16 cellular contexts compared by ENCODE assay signal in the genomic region with DNA sequence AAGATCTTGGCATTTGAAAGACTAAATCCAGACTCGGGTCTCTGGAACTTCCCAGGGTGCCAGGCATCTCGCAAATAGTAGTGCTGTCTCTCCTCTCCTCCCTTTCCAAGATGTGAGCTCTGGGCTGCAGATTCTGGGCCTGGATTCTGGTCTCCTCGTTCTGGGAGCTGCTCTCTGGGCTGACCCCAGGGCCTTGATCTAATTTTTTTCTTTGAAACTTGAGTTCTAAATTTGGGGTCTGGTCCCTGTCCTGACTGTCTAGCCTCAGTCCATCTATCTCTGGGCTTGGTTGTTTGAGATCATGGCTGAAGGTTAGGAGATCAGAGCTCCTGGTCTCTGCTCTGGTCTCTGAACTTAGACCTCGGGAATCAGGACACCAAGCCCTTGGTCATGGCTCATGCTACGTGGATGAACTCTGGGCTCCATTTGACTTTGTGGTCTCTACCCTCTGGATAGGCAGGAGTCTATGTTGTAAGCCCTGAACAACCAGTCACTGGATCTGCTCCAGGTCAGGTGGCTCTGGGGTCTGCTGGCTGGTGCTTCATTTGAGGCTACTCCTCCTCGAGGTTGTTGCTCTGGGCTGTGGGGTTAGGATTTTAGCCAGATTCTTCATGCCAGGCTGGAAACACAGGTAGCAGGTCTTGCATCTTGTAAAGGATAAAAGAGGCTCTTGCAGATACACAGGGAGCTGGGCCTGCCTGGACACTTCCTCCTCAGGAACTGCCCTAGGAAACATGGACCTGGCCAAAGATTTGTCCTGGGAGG. TPM values are rescaled to one million over a fixed set of nuclear protein-coding genes. Genes with fewer than 3 reads are reported as not detected.
DNase-seq lines count a peak whose midpoint lies in the region; ATAC-seq and TF ChIP-seq lines count a peak whose summit lies in the region.
"Had no signal": no experiment of that assay in that cellular context is flagged by ENCODE, and none has a peak within 500 bp of the region (broad histone marks: within the 10 kb centered on the region; RNA-seq: fewer than 3 reads in every experiment).

No MANE protein-coding gene starts in this region.

- H3K27me3 ChIP-seq in PC-9 (ENCODE audit: insufficient read depth, low read depth), result no peaks in the 10 kb centered on the region
- no peaks in the 10 kb centered on the region for H3K27me3 ChIP-seq in Karpas-422 (ENCODE audit: low read length)
- H3K27me3 ChIP-seq: upper lobe of left lung had no signal

- H4K20me1 ChIP-seq in PC-9 (ENCODE audit: insufficient read depth) (no peaks in the 10 kb centered on the region), Karpas-422 (ENCODE audit: insufficient read depth, low read depth, low read length) (no peaks in the 10 kb centered on the region)

- BruUV-seq in PC-9 (replicated peaks; lab: Mats Ljungman, UMichigan), result no TSS peak

- H3K79me2 ChIP-seq in PC-9 (ENCODE audit: low read depth), result no peaks in the 10 kb centered on the region
- no peaks in the 10 kb centered on the region for H3K79me2 ChIP-seq in Karpas-422 (ENCODE audit: low read length)

- no peaks in the 10 kb centered on the region for H3K9me3 ChIP-seq in PC-9 (ENCODE audit: insufficient read depth, low read depth)
- no peaks in the 10 kb centered on the region for H3K9me3 ChIP-seq in Karpas-422 (ENCODE audit: low read length)
- H3K9me3 ChIP-seq: lower lobe of right lung, upper lobe of left lung had no signal

- no peak overlapping the region for H3K4me2 ChIP-seq in PC-9
- H3K4me2 ChIP-seq in Karpas-422 (ENCODE audit: low read depth, low read length, poor library complexity, severe bottlenecking), result no peak overlapping the region

- CTCF ChIA-PET in PC-9 (lab: Charles Lee), result interaction anchor here (0.6 to 1.5 kb wide), 4 partner anchors 40 to 538 kb away, joined by 3 to 4 read pairs (median 3); no protein-coding TSS in a partner anchor

- H3K36me3 ChIP-seq in PC-9 (ENCODE audit: low read depth) (no peaks in the 10 kb centered on the region), Karpas-422 (ENCODE audit: insufficient read depth, low read length) (no peaks in the 10 kb centered on the region)
- H3K36me3 ChIP-seq: lower lobe of right lung, upper lobe of left lung had no signal

- in situ Hi-C loops in Caki2 (cut with HindIII; ENCODE audit: low pct_unique_long_range_greater_than_20kb, low sequenced_read_pairs), result no loop called here

- peak; percentile 27 for ATAC-seq in GM19452 (IDR thresholded peaks at IDR 0.05; ENCODE audit: unreplicated experiment)
- ATAC-seq in HG02759 (IDR thresholded peaks at IDR 0.05; ENCODE audit: unreplicated experiment), result peak; percentile 21

- intact Hi-C loops in PC-9 (cut with micrococcal nuclease; ENCODE audit: unreplicated experiment), result loop anchor here (1.0 to 5.0 kb wide), 3 partner anchors 136 to 472 kb away; no protein-coding TSS in a partner anchor

- H3K27ac ChIP-seq in PC-9 (no peak overlapping the region), Karpas-422 (ENCODE audit: low read length) (no peak overlapping the region)
- H3K27ac ChIP-seq: lower lobe of right lung, upper lobe of left lung had no signal

- H3K9ac ChIP-seq in Karpas-422 (ENCODE audit: low read length), result no peak overlapping the region

- POLR2A ChIA-PET in PC-9 (lab: Charles Lee; ENCODE audit: unreplicated experiment), result no interaction called here

- DNase-seq in Caki2 (ENCODE audit: low read depth), result peak; percentile 6
- DNase-seq in PC-9, result no peak
- no peak for DNase-seq in NAMALWA (ENCODE audit: low spot score)
- no peak for DNase-seq in HK-2 (ENCODE audit: unreplicated experiment)
- DNase-seq in Karpas-422, result no peak
- DNase-seq in activated effector memory CD4-positive, alpha-beta T cell treated with Interleukin-2 at 50 U/mL for 16 hours, result no peak
- DNase-seq: effector CD4-positive, alpha-beta T cell; NCI-H1048 had no signal

- H3K4me3 ChIP-seq in PC-9, result no peak overlapping the region
- H3K4me3 ChIP-seq in Karpas-422 (ENCODE audit: low read length), result no peak overlapping the region
- H3K4me3 ChIP-seq: lower lobe of right lung, upper lobe of left lung had no signal

- peak; percentile 42; the same call in 1 of the 2 replicates for TF ChIP-seq CTCF in PC-9 (conservative IDR thresholded peaks at IDR 0.05)

- H3K4me1 ChIP-seq in PC-9 (replicated peaks; ENCODE audit: insufficient read depth) (no peaks in the 10 kb centered on the region), Karpas-422 (ENCODE audit: low read length) (no peaks in the 10 kb centered on the region)
- H3K4me1 ChIP-seq: lower lobe of right lung had no signal

- H3K9me2 ChIP-seq in PC-9 (ENCODE audit: insufficient read depth) (no peaks in the 10 kb centered on the region), Karpas-422 (replicated peaks; ENCODE audit: insufficient read depth, low read length) (no peaks in the 10 kb centered on the region)

- no peaks in the 10 kb centered on the region for H3F3A ChIP-seq in PC-9 (ENCODE audit: insufficient read depth, low read depth)

- H2AFZ ChIP-seq in PC-9, result no peak overlapping the region
- no peak overlapping the region for H2AFZ ChIP-seq in Karpas-422 (ENCODE audit: low read length)

RNA-seq across cellular contexts. Expression of gene MBL2, which starts 8.0 kb away (rescaled TPM):
- 0.17 TPM in 1 of 2 replicates, not detected in the other for total RNA-seq in Caki2 (2014; rRNA removed; shearing (Covaris generic); ENCODE audit: low replicate concordance)
- not detected in 2 replicates for total RNA-seq in PC-9 (2021)
- not detected in 2 replicates for total RNA-seq in Karpas-422 (2014; rRNA removed; shearing (Covaris generic); ENCODE audit: low replicate concordance)
- total RNA-seq: HT1080; lower lobe of right lung; natural killer cell treated with Interleukin-12 subunit alpha and Interleukin-12 subunit beta and Interleukin-15 and Interleukin-18, amount 100 ng/mL, for 72 hours; renal cortical epithelial cell; RPMI7951 had no signal
